ENCODE assay signal across 7 cellular contexts in genomic region chr9:132801659-132802058, GRCh38.
"Had no signal": no experiment of that assay in that cellular context is flagged by ENCODE, and none has a peak within 500 bp of the region (broad histone marks: within the 10 kb centered on the region; RNA-seq: fewer than 3 reads in every experiment).

No MANE protein-coding gene starts in this region.

- H3K9me3 Mint-ChIP-seq: IgD-negative memory B cell had no signal

- H3K4me3 Mint-ChIP-seq: H9, IgD-negative memory B cell had no signal

- H3K27ac Mint-ChIP-seq: H9, IgD-negative memory B cell had no signal

- FAIRE-seq: H54, HTR-8/SVneo had no signal

- H3K36me3 Mint-ChIP-seq: IgD-negative memory B cell had no signal

- DNase-seq: GOT3, H9, HCEC 1CT, KG1 had no signal
